19 cellular contexts compared by ENCODE assay signal in the genomic region with DNA sequence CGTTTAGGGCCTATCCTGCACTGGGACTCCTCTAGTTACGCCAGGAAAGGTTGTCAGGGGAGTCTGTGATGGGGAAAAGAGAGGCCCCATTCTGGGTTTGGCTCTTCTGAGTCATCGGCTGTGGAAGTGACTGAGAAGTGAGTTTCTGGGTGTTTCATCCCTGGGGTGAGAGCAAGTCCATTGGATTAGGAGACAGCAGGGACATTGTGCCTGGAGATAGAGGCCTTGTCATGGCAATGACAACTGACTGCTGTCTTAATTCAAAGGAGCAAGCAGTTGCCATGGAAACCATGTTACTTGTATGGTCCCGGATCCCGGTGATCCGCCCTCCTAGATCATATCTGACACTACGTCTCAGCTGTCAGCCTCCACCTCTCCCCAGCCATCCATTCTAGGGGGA. TPM values are rescaled to one million over a fixed set of nuclear protein-coding genes. Genes with fewer than 3 reads are reported as not detected.
DNase-seq lines count a peak whose midpoint lies in the region; ATAC-seq lines count a peak whose summit lies in the region.
"Had no signal": no experiment of that assay in that cellular context is flagged by ENCODE, and none has a peak within 500 bp of the region (broad histone marks: within the 10 kb centered on the region; RNA-seq: fewer than 3 reads in every experiment).

No MANE protein-coding gene starts in this region.

- POLR2A ChIA-PET in activated CD4-positive, alpha-beta memory T cell treated with anti-CD3 and anti-CD28 coated beads for 36 hours (lab: Charles Lee): no interaction called here
- POLR2A ChIA-PET in activated CD4-positive, alpha-beta memory T cell treated with anti-CD3 and anti-CD28 coated beads, Interleukin-2, amount 10 ng/mL, durations not matched to agents 7 days and 5 days (lab: Charles Lee): no interaction called here

- no peak overlapping the region for H2BK5ac ChIP-seq in mesendoderm (ENCODE audit: low read length)

- H4K8ac ChIP-seq in mesendoderm (ENCODE audit: low read depth, low read length): no peak overlapping the region

- in situ Hi-C loops in GM23248 (cut with MboI): loop anchor here (5.0 to 25.0 kb wide), 2 partner anchors 149 to 1679 kb away; no protein-coding TSS in a partner anchor

- peaks cover 7% of the 10 kb centered on the region for H3K27me3 Mint-ChIP-seq in activated CD4-positive, alpha-beta memory T cell treated with anti-CD3 and anti-CD28 coated beads for 36 hours
- H3K27me3 Mint-ChIP-seq in activated CD4-positive, alpha-beta memory T cell treated with anti-CD3 and anti-CD28 coated beads, Interleukin-2, amount 10 ng/mL, durations not matched to agents 7 days and 5 days: peaks cover 16% of the 10 kb centered on the region
- H3K27me3 Mint-ChIP-seq in T-helper 17 cell: peaks cover 12% of the 10 kb centered on the region

- H3K36me3 Mint-ChIP-seq in activated CD4-positive, alpha-beta memory T cell treated with anti-CD3 and anti-CD28 coated beads for 36 hours: peaks cover 20% of the 10 kb centered on the region
- peaks cover 49% of the 10 kb centered on the region for H3K36me3 Mint-ChIP-seq in activated CD4-positive, alpha-beta memory T cell treated with anti-CD3 and anti-CD28 coated beads, Interleukin-2, amount 10 ng/mL, durations not matched to agents 7 days and 5 days (ENCODE audit: low read depth)
- peaks cover 8% of the 10 kb centered on the region for H3K36me3 Mint-ChIP-seq in T-helper 17 cell (ENCODE audit: low read depth)

- no peak overlapping the region for H2BK120ac ChIP-seq in mesendoderm (ENCODE audit: low read depth, low read length)

- ATAC-seq in T-helper 17 cell (no peak), HG02763 (IDR thresholded peaks at IDR 0.05; ENCODE audit: unreplicated experiment) (no peak)
- ATAC-seq: body of pancreas, psoas muscle had no signal

- no peak overlapping the region for H4K5ac ChIP-seq in mesendoderm (ENCODE audit: low read length)

- DNase-seq in activated CD4-positive, alpha-beta memory T cell treated with anti-CD3 and anti-CD28 coated beads for 36 hours: peak; percentile 45
- no peak for DNase-seq in activated CD4-positive, alpha-beta memory T cell treated with anti-CD3 and anti-CD28 coated beads, Interleukin-2, amount 10 ng/mL, durations not matched to agents 7 days and 5 days
- DNase-seq in GM23248 (peak; percentile 31), T-helper 17 cell (no peak), mesendoderm (peak; percentile 23), mesenteric fat pad (ENCODE audit: low spot score) (no peak), kidney glomerular epithelial cell (lab: John Stamatoyannopoulos, UW) (no peak)
- DNase-seq: body of pancreas, GOT3, mesenchymal stem cell, NCI-H1694, NCI-H510A, nephron progenitor cell, OCI-M1, psoas muscle had no signal

- H3K4me1 Mint-ChIP-seq in activated CD4-positive, alpha-beta memory T cell treated with anti-CD3 and anti-CD28 coated beads for 36 hours (ENCODE audit: low read depth): peaks cover 20% of the 10 kb centered on the region
- peaks cover 21% of the 10 kb centered on the region for H3K4me1 Mint-ChIP-seq in activated CD4-positive, alpha-beta memory T cell treated with anti-CD3 and anti-CD28 coated beads, Interleukin-2, amount 10 ng/mL, durations not matched to agents 7 days and 5 days
- H3K4me1 Mint-ChIP-seq in T-helper 17 cell: peaks cover 28% of the 10 kb centered on the region

- no peaks in the 10 kb centered on the region for H3K36me3 ChIP-seq in GM23248 (ENCODE audit: low read depth)
- H3K36me3 ChIP-seq in mesendoderm (ENCODE audit: control insufficient read depth, insufficient read depth, low read length): no peaks in the 10 kb centered on the region

- no peaks in the 10 kb centered on the region for H3K9me2 ChIP-seq in GM23248 (ENCODE audit: insufficient read depth)

- no peak overlapping the region for H3K23ac ChIP-seq in mesendoderm (ENCODE audit: low read length)

- no peak overlapping the region for H3K27ac ChIP-seq in GM23248
- H3K27ac ChIP-seq in mesendoderm (ENCODE audit: low read depth, low read length): no peak overlapping the region
- H3K27ac ChIP-seq: body of pancreas, esophagus muscularis mucosa, psoas muscle had no signal

- H4K20me1 ChIP-seq in GM23248 (ENCODE audit: insufficient read depth): no peaks in the 10 kb centered on the region

- no peak overlapping the region for H3K4me3 Mint-ChIP-seq in activated CD4-positive, alpha-beta memory T cell treated with anti-CD3 and anti-CD28 coated beads for 36 hours
- no peak overlapping the region for H3K4me3 Mint-ChIP-seq in activated CD4-positive, alpha-beta memory T cell treated with anti-CD3 and anti-CD28 coated beads, Interleukin-2, amount 10 ng/mL, durations not matched to agents 7 days and 5 days
- no peak overlapping the region for H3K4me3 Mint-ChIP-seq in T-helper 17 cell
- H3K4me3 Mint-ChIP-seq: activated naive CD4-positive, alpha-beta T cell treated with anti-CD3 and anti-CD28 coated beads, Interleukin-2, amount 50 U/mL, for 24 hours; dendritic cell treated with granulocyte-macrophage colony-stimulating factor and Interleukin-4, amounts not matched to agents 40 ng/mL and 50 ng/mL, for 4 days; nephron progenitor cell had no signal

- H3K9me3 Mint-ChIP-seq in activated CD4-positive, alpha-beta memory T cell treated with anti-CD3 and anti-CD28 coated beads for 36 hours: no peaks in the 10 kb centered on the region
- H3K9me3 Mint-ChIP-seq in activated CD4-positive, alpha-beta memory T cell treated with anti-CD3 and anti-CD28 coated beads, Interleukin-2, amount 10 ng/mL, durations not matched to agents 7 days and 5 days: no peaks in the 10 kb centered on the region
- H3K9me3 Mint-ChIP-seq: activated naive CD4-positive, alpha-beta T cell treated with anti-CD3 and anti-CD28 coated beads, Interleukin-2, amount 50 U/mL, for 24 hours; dendritic cell treated with granulocyte-macrophage colony-stimulating factor and Interleukin-4, amounts not matched to agents 40 ng/mL and 50 ng/mL, for 4 days; nephron progenitor cell had no signal

- H2BK15ac ChIP-seq in mesendoderm (replicated peaks; ENCODE audit: low read depth): no peak overlapping the region

- H3K27me3 ChIP-seq in GM23248 (replicated peaks; ENCODE audit: insufficient read depth) (no peaks in the 10 kb centered on the region; the same call in 1 of the 2 replicates), mesendoderm (ENCODE audit: insufficient read depth, low read length, poor library complexity) (no peaks in the 10 kb centered on the region)
- H3K27me3 ChIP-seq: body of pancreas, esophagus muscularis mucosa had no signal

- H3K18ac ChIP-seq in mesendoderm (ENCODE audit: low read length): no peak overlapping the region

- H3K56ac ChIP-seq in mesendoderm (ENCODE audit: low read length): no peak overlapping the region

- no peaks in the 10 kb centered on the region for H3K9me3 ChIP-seq in GM23248 (ENCODE audit: low read depth)
- H3K9me3 ChIP-seq in T-helper 17 cell (ENCODE audit: control insufficient read depth, low read length, poor library complexity, severe bottlenecking): no peaks in the 10 kb centered on the region
- H3K9me3 ChIP-seq: body of pancreas, esophagus muscularis mucosa, psoas muscle had no signal

- no peak overlapping the region for H2AFZ ChIP-seq in GM23248

- no peaks in the 10 kb centered on the region for H3K4me1 ChIP-seq in GM23248 (ENCODE audit: insufficient read depth)
- no peaks in the 10 kb centered on the region for H3K4me1 ChIP-seq in mesendoderm (ENCODE audit: control insufficient read depth, low read depth, low read length)
- H3K4me1 ChIP-seq: psoas muscle had no signal

- CTCF ChIA-PET in activated CD4-positive, alpha-beta memory T cell treated with anti-CD3 and anti-CD28 coated beads for 36 hours (lab: Charles Lee): interaction anchor here (1.7 to 4.1 kb wide), 5 partner anchors 11 to 163 kb away, joined by 6 to 270 read pairs (median 8); no protein-coding TSS in a partner anchor
- CTCF ChIA-PET in activated CD4-positive, alpha-beta memory T cell treated with anti-CD3 and anti-CD28 coated beads, Interleukin-2, amount 10 ng/mL, durations not matched to agents 7 days and 5 days (lab: Charles Lee): interaction anchor here (1.5 to 6.4 kb wide), 2 partner anchors 23 to 160 kb away, joined by 4 to 209 read pairs; no protein-coding TSS in a partner anchor

- H3K4me3 ChIP-seq in GM23248 (no peak overlapping the region), mesendoderm (ENCODE audit: low read length) (no peak overlapping the region)
- H3K4me3 ChIP-seq: body of pancreas, esophagus muscularis mucosa, psoas muscle had no signal

- no peak overlapping the region for H3K4ac ChIP-seq in mesendoderm (ENCODE audit: low read depth, low read length)

- H3K4me2 ChIP-seq in GM23248 (ENCODE audit: unreplicated experiment) (no peak overlapping the region), mesendoderm (ENCODE audit: low read length) (no peak overlapping the region)

- H3K79me1 ChIP-seq in mesendoderm (ENCODE audit: low read length): no peaks in the 10 kb centered on the region

- H3K27ac Mint-ChIP-seq in activated CD4-positive, alpha-beta memory T cell treated with anti-CD3 and anti-CD28 coated beads for 36 hours: peak overlapping the region; percentile 30
- H3K27ac Mint-ChIP-seq in activated CD4-positive, alpha-beta memory T cell treated with anti-CD3 and anti-CD28 coated beads, Interleukin-2, amount 10 ng/mL, durations not matched to agents 7 days and 5 days: no peak overlapping the region
- peak overlapping the region; percentile 37 for H3K27ac Mint-ChIP-seq in T-helper 17 cell
- H3K27ac Mint-ChIP-seq: activated naive CD4-positive, alpha-beta T cell treated with anti-CD3 and anti-CD28 coated beads, Interleukin-2, amount 50 U/mL, for 24 hours; dendritic cell treated with granulocyte-macrophage colony-stimulating factor and Interleukin-4, amounts not matched to agents 40 ng/mL and 50 ng/mL, for 4 days; nephron progenitor cell had no signal

- H3K9ac ChIP-seq in GM23248 (no peak overlapping the region), mesendoderm (ENCODE audit: low read length) (no peak overlapping the region)

- WGBS in GM23248 (ENCODE audit: low coverage in 1 of 2, low lambda C conversion rate in 2 of 2, missing lambda C conversion rate in 2 of 2), 2 experiments: 59 to 65% methylated on average over 7 of the region's 7 CpGs
- whole genome bisulfite sequencing in mesendoderm (ENCODE audit: extremely low coverage, insufficient coverage, low lambda C conversion rate): no CpG with 5 or more reads among the region's 7 CpGs

- H3K79me2 ChIP-seq in GM23248 (ENCODE audit: insufficient read depth) (no peaks in the 10 kb centered on the region), mesendoderm (ENCODE audit: control insufficient read depth, insufficient read depth, low read length) (no peaks in the 10 kb centered on the region)

- no peaks in the 10 kb centered on the region for H3F3A ChIP-seq in GM23248 (ENCODE audit: insufficient read depth)

- H2AK5ac ChIP-seq in mesendoderm (ENCODE audit: low read length): no peak overlapping the region

- intact Hi-C loops in activated CD4-positive, alpha-beta memory T cell treated with anti-CD3 and anti-CD28 coated beads for 36 hours (cut with micrococcal nuclease): no loop called here

RNA-seq across cellular contexts. Expression of gene KIAA0040, which starts 34.4 kb away (rescaled TPM):
- total RNA-seq in activated CD4-positive, alpha-beta memory T cell treated with anti-CD3 and anti-CD28 coated beads for 36 hours: 10 to 100 TPM; 32.9 to 34.5 TPM
- 10 to 100 TPM; 79.4 to 80.2 TPM for total RNA-seq in activated CD4-positive, alpha-beta memory T cell treated with anti-CD3 and anti-CD28 coated beads, Interleukin-2, amount 10 ng/mL, durations not matched to agents 7 days and 5 days
- 0.22 TPM in 1 of 2 replicates, not detected in the other for total RNA-seq in GM23248 (2014; rRNA removed; shearing (Covaris generic))
- 0.04 and 0.08 TPM in 2 replicates for polyA plus RNA-seq in GM23248 (2016; fragmentation: Nextera tagmentation; extraction: Ambion mirVana)
- total RNA-seq in T-helper 17 cell (10 to 100 TPM; 29.0 to 31.5 TPM), mesenteric fat pad (69.7 TPM)
- 7.9 TPM for polyA plus RNA-seq in mesendoderm (2013, experiment 1 of 2)
- 7.8 TPM for polyA plus RNA-seq in mesendoderm (2013, experiment 2 of 2)

Comparison
In these comparisons a context has a peak if more than half of its experiments do, and no peak if none do; other contexts are left out.
1. DNase-seq: peak in activated CD4-positive, alpha-beta memory T cell treated with anti-CD3 and anti-CD28 coated beads for 36 hours (single experiment), GM23248 (single experiment) and mesendoderm (single experiment); none in activated CD4-positive, alpha-beta memory T cell treated with anti-CD3 and anti-CD28 coated beads, Interleukin-2, amount 10 ng/mL, durations not matched to agents 7 days and 5 days (single experiment), T-helper 17 cell (0 of 3), mesenteric fat pad (single experiment) and kidney glomerular epithelial cell (single experiment).
2. RNA of gene KIAA0040, which starts 34.4 kb away (total RNA-seq): 79.4 to 80.2 TPM in activated CD4-positive, alpha-beta memory T cell treated with anti-CD3 and anti-CD28 coated beads, Interleukin-2, amount 10 ng/mL, durations not matched to agents 7 days and 5 days, 69.7 TPM in mesenteric fat pad (single experiment), 32.9 to 34.5 TPM in activated CD4-positive, alpha-beta memory T cell treated with anti-CD3 and anti-CD28 coated beads for 36 hours and 29.0 to 31.5 TPM in T-helper 17 cell; 0.22 TPM in GM23248; every median in the first group is over 10 times any median in the second.